2 cellular contexts compared by ENCODE assay signal in genomic region chr7:123945938-123946337, GRCh38.
TF ChIP-seq lines count a peak whose summit lies in the region.

No MANE protein-coding gene starts in this region.

TF ChIP-seq in GM23338, 12 proteins besides CTCF, POLR2A, EP300 and RAD21:
- TF ChIP-seq EZH2phosphoT487 (IDR thresholded peaks at IDR 0.05; ENCODE audit: unreplicated experiment) (no peak), STAT1 (IDR thresholded peaks at IDR 0.05; ENCODE audit: unreplicated experiment) (no peak), JUNB (IDR thresholded peaks at IDR 0.05; ENCODE audit: unreplicated experiment) (no peak), POLR2AphosphoS5 (IDR thresholded peaks at IDR 0.05; ENCODE audit: low read depth) (no peak), ZNF331 (CRISPR knock-in tag; IDR thresholded peaks at IDR 0.05; ENCODE audit: low read depth) (no peak), NANOG (IDR thresholded peaks at IDR 0.05; ENCODE audit: borderline replicate concordance) (no peak), CREB1 (CRISPR knock-in tag; IDR thresholded peaks at IDR 0.05; ENCODE audit: low read depth) (no peak), ZNF114 (CRISPR knock-in tag; IDR thresholded peaks at IDR 0.05) (no peak)
- TF ChIP-seq, protein P1, sequence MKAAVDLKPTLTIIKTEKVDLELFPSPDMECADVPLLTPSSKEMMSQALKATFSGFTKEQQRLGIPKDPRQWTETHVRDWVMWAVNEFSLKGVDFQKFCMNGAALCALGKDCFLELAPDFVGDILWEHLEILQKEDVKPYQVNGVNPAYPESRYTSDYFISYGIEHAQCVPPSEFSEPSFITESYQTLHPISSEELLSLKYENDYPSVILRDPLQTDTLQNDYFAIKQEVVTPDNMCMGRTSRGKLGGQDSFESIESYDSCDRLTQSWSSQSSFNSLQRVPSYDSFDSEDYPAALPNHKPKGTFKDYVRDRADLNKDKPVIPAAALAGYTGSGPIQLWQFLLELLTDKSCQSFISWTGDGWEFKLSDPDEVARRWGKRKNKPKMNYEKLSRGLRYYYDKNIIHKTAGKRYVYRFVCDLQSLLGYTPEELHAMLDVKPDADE (IDR thresholded peaks at IDR 0.05): no peak
TF ChIP-seq in GM23338: peak in this region for 0.

TF ChIP-seq in H1, 55 proteins besides CTCF, POLR2A, EP300 and RAD21:
- TF ChIP-seq RBBP5 (IDR thresholded peaks at IDR 0.05; ENCODE audit: borderline replicate concordance, low read depth, low read length): no peak
- TF ChIP-seq SIN3A (conservative IDR thresholded peaks at IDR 0.05 in 1 of 2, IDR thresholded peaks at IDR 0.05 in 1 of 2; ENCODE audit: low read depth in 1 of 2, low read length in 2 of 2): no peak
- no peak for TF ChIP-seq GABPA (IDR thresholded peaks at IDR 0.05; ENCODE audit: borderline replicate concordance, insufficient read depth, low read length)
- TF ChIP-seq NANOG (IDR thresholded peaks at IDR 0.05; ENCODE audit: insufficient read depth, low read depth, low read length, poor library complexity, severe bottlenecking): no peak
- TF ChIP-seq HDAC2 (IDR thresholded peaks at IDR 0.05; ENCODE audit: borderline replicate concordance in 1 of 2, low read depth in 2 of 2, low read length in 2 of 2): no peak
- no peak for TF ChIP-seq TEAD4 (IDR thresholded peaks at IDR 0.05; ENCODE audit: low read depth, low read length)
- TF ChIP-seq EZH2 (IDR thresholded peaks at IDR 0.05; ENCODE audit: low read depth, low read length, severe bottlenecking): no peak
- TF ChIP-seq HDAC6 (IDR thresholded peaks at IDR 0.05; ENCODE audit: low read depth, low read length): no peak
- no peak for TF ChIP-seq KDM5A (IDR thresholded peaks at IDR 0.05; ENCODE audit: low read length)
- no peak for TF ChIP-seq SRF (IDR thresholded peaks at IDR 0.05; ENCODE audit: low read depth, low read length)
- no peak for TF ChIP-seq SIRT6 (IDR thresholded peaks at IDR 0.05; ENCODE audit: low read length)
- TF ChIP-seq CBX8 (IDR thresholded peaks at IDR 0.05; ENCODE audit: borderline replicate concordance, low read depth, low read length): no peak
- no peak for TF ChIP-seq ZNF274 (IDR thresholded peaks at IDR 0.05; ENCODE audit: borderline replicate concordance, extremely low read depth, low read length)
- TF ChIP-seq, protein P2, sequence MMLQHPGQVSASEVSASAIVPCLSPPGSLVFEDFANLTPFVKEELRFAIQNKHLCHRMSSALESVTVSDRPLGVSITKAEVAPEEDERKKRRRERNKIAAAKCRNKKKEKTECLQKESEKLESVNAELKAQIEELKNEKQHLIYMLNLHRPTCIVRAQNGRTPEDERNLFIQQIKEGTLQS (IDR thresholded peaks at IDR 0.05; ENCODE audit: insufficient read depth, low read depth, low read length): no peak
TF ChIP-seq in H1: peak in this region for 0.
